In genomic region chr1:53265581-53265980, GRCh38 we compare ENCODE assay signal across 16 cellular contexts. TPM values are rescaled to one million over a fixed set of nuclear protein-coding genes. Genes with fewer than 3 reads are reported as not detected.
DNase-seq lines count a peak whose midpoint lies in the region; ATAC-seq and TF ChIP-seq lines count a peak whose summit lies in the region.
"Had no signal": no experiment of that assay in that cellular context is flagged by ENCODE, and none has a peak within 500 bp of the region (broad histone marks: within the 10 kb centered on the region; RNA-seq: fewer than 3 reads in every experiment).

No MANE protein-coding gene starts in this region.

- intact Hi-C loops in PC-3 (cut with micrococcal nuclease): no loop called here

- no peak overlapping the region for H3K27ac ChIP-seq in PC-3 (ENCODE audit: low read length)
- H3K27ac ChIP-seq: A549, BLaER1, HL-60 had no signal

- peaks cover 64% of the 10 kb centered on the region for H3K36me3 Mint-ChIP-seq in activated naive CD8-positive, alpha-beta T cell treated with anti-CD3 and anti-CD28 coated beads, Interleukin-2, amount 50 U/mL, for 24 hours (ENCODE audit: low read depth)

- no peaks in the 10 kb centered on the region for H3K9me2 ChIP-seq in PC-3 (replicated peaks; ENCODE audit: low read length)

- H3K9ac ChIP-seq in PC-3 (ENCODE audit: low read length): no peak overlapping the region
- H3K9ac ChIP-seq: BLaER1 had no signal

- no peaks in the 10 kb centered on the region for H3F3A ChIP-seq in PC-3 (ENCODE audit: low read length, unreplicated experiment)

- no peaks in the 10 kb centered on the region for H3K9me3 ChIP-seq in PC-3 (ENCODE audit: low read length)
- H3K9me3 ChIP-seq: A549, BLaER1, Caco-2 had no signal

- no peaks in the 10 kb centered on the region for H3K4me1 ChIP-seq in PC-3 (ENCODE audit: insufficient read depth, low read length)
- H3K4me1 ChIP-seq: A549, BLaER1, Caco-2 had no signal

- no peaks in the 10 kb centered on the region for H3K27me3 ChIP-seq in PC-3 (ENCODE audit: low read length)
- H3K27me3 ChIP-seq: BLaER1 had no signal

- H2AFZ ChIP-seq in PC-3 (ENCODE audit: low read length): no peak overlapping the region

- DNase-seq in GM03348 (ENCODE audit: low spot score) (peak; percentile 43), PC-3 (peak; percentile 23), myocyte (ENCODE audit: low read depth) (peak; percentile 69)
- no peak for DNase-seq in activated naive CD4-positive, alpha-beta T cell treated with Interleukin-2 at 50 U/mL for 16 hours
- DNase-seq in activated naive CD8-positive, alpha-beta T cell treated with anti-CD3 and anti-CD28 coated beads, Interleukin-2, amount 50 U/mL, for 24 hours: no peak
- no peak for DNase-seq in activated CD8-positive, alpha-beta memory T cell treated with anti-CD3 and anti-CD28 coated beads for 24 hours
- DNase-seq: AML-193; Caco-2; CD8-positive, alpha-beta memory T cell; DND-41; GF-D8; HCEC 1CT had no signal

- no peak overlapping the region for H3K27ac Mint-ChIP-seq in activated naive CD8-positive, alpha-beta T cell treated with anti-CD3 and anti-CD28 coated beads, Interleukin-2, amount 50 U/mL, for 24 hours
- H3K27ac Mint-ChIP-seq: HFFc6 had no signal

- no peaks in the 10 kb centered on the region for H4K20me1 ChIP-seq in PC-3 (ENCODE audit: low read length)
- H4K20me1 ChIP-seq: BLaER1 had no signal

- no peaks in the 10 kb centered on the region for H3K27me3 Mint-ChIP-seq in activated naive CD8-positive, alpha-beta T cell treated with anti-CD3 and anti-CD28 coated beads, Interleukin-2, amount 50 U/mL, for 24 hours
- H3K27me3 Mint-ChIP-seq: CD8-positive, alpha-beta memory T cell had no signal

- H3K36me3 ChIP-seq in PC-3 (ENCODE audit: low read depth, low read length): peaks cover 60% of the 10 kb centered on the region

- H3K9me3 Mint-ChIP-seq in activated naive CD8-positive, alpha-beta T cell treated with anti-CD3 and anti-CD28 coated beads, Interleukin-2, amount 50 U/mL, for 24 hours: no peaks in the 10 kb centered on the region
- H3K9me3 Mint-ChIP-seq: CD8-positive, alpha-beta memory T cell; HFFc6 had no signal

- BruUV-seq in PC-3 (replicated peaks; lab: Mats Ljungman, UMichigan): no TSS peak

- POLR2A ChIA-PET in PC-3 (lab: Charles Lee; ENCODE audit: unreplicated experiment): no interaction called here

- no peak overlapping the region for H3K4me2 ChIP-seq in PC-3 (ENCODE audit: low read length)
- H3K4me2 ChIP-seq: A549, BLaER1 had no signal

- CTCF ChIA-PET in PC-3 (lab: Charles Lee): interaction anchor here (1.5 kb wide), 1 partner anchor 128 kb away, joined by 4 read pairs; no protein-coding TSS in a partner anchor

- no peak overlapping the region for H3K4me3 ChIP-seq in PC-3 (ENCODE audit: low read length)
- H3K4me3 ChIP-seq: A549, BLaER1 had no signal

- TF ChIP-seq CTCF in PC-3 (conservative IDR thresholded peaks at IDR 0.05; ENCODE audit: low read depth, low read length): no peak

- no peaks in the 10 kb centered on the region for H3K79me2 ChIP-seq in PC-3 (ENCODE audit: low read length)

- H3K4me1 Mint-ChIP-seq in activated naive CD8-positive, alpha-beta T cell treated with anti-CD3 and anti-CD28 coated beads, Interleukin-2, amount 50 U/mL, for 24 hours: peaks cover 2% of the 10 kb centered on the region
- H3K4me1 Mint-ChIP-seq: CD8-positive, alpha-beta memory T cell had no signal

- no peak overlapping the region for H3K4me3 Mint-ChIP-seq in activated naive CD8-positive, alpha-beta T cell treated with anti-CD3 and anti-CD28 coated beads, Interleukin-2, amount 50 U/mL, for 24 hours
- H3K4me3 Mint-ChIP-seq: CD8-positive, alpha-beta memory T cell; HFFc6 had no signal

- no peak for ATAC-seq in PC-3
- ATAC-seq in activated naive CD8-positive, alpha-beta T cell treated with anti-CD3 and anti-CD28 coated beads, Interleukin-2, amount 50 U/mL, for 24 hours: no peak

RNA-seq across cellular contexts. Expression of gene MAGOH, which starts 27.3 kb away (rescaled TPM):
- total RNA-seq in PC-3 (2014; rRNA removed) (48.9 and 53.1 TPM in 2 replicates), myocyte (21.7 and 29.3 TPM in 2 replicates)
- polyA plus RNA-seq in myocyte (2012): 57.4 TPM

RNA-seq across cellular contexts. Expression of gene CZIB, which starts 45.1 kb away (rescaled TPM):
- total RNA-seq in PC-3 (2014; rRNA removed) (44.1 and 47.7 TPM in 2 replicates), myocyte (54.2 and 56.9 TPM in 2 replicates)
- 59.7 TPM for polyA plus RNA-seq in myocyte (2012)

Comparison
In these comparisons a context has a peak if more than half of its experiments do, and no peak if none do; other contexts are left out.
1. DNase-seq: peak in GM03348 (single experiment), PC-3 (single experiment) and myocyte (single experiment); none in activated naive CD4-positive, alpha-beta T cell treated with Interleukin-2 at 50 U/mL for 16 hours (single experiment), activated naive CD8-positive, alpha-beta T cell treated with anti-CD3 and anti-CD28 coated beads, Interleukin-2, amount 50 U/mL, for 24 hours (single experiment) and activated CD8-positive, alpha-beta memory T cell treated with anti-CD3 and anti-CD28 coated beads for 24 hours (single experiment).